9 cellular contexts compared by ENCODE assay signal in the genomic region with DNA sequence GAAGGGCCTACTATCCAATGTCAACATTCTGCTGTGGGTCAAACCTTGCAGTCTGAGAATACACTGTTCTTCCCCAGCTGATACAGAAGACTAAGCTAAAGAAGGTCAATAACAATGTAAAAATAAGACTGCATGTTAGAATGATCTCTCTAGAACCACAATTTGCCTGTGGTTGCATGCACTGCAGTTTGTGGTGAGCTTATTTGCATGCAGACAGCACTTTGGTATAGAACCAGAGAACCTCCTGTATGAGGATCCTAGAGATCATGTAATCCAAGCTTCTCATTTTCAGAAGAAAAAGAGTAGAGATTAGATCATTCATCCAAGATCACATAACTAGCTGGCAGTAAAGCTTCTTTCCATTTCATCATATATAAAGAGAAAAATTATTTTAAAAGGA. TPM values are rescaled to one million over a fixed set of nuclear protein-coding genes. Genes with fewer than 3 reads are reported as not detected.
DNase-seq lines count a peak whose midpoint lies in the region; ATAC-seq and TF ChIP-seq lines count a peak whose summit lies in the region.
"Had no signal": no experiment of that assay in that cellular context is flagged by ENCODE, and none has a peak within 500 bp of the region (broad histone marks: within the 10 kb centered on the region; RNA-seq: fewer than 3 reads in every experiment).

No MANE protein-coding gene starts in this region.

- no peak overlapping the region for H3K27ac ChIP-seq in testis
- H3K27ac ChIP-seq: RWPE1 had no signal

- no peak for TF ChIP-seq POLR2A in testis (IDR thresholded peaks at IDR 0.05)

- no TSS peak for BruUV-seq in MCF 10A (replicated peaks; lab: Mats Ljungman, UMichigan)

- CTCF ChIA-PET in MCF 10A (lab: Yijun Ruan, JAX) = no interaction called here

- no peaks in the 10 kb centered on the region for H3K27me3 ChIP-seq in testis

- H3K36me3 Mint-ChIP-seq in MCF 10A (ENCODE audit: insufficient read depth, unreplicated experiment) = no peaks in the 10 kb centered on the region

- H3K4me3 Mint-ChIP-seq in MCF 10A (ENCODE audit: unreplicated experiment) = no peak overlapping the region

- H3K9me3 ChIP-seq in testis = no peaks in the 10 kb centered on the region

- H3K4me1 Mint-ChIP-seq in MCF 10A (ENCODE audit: insufficient read depth, unreplicated experiment) = no peaks in the 10 kb centered on the region

- no peak overlapping the region for H3K4me3 ChIP-seq in testis

- ATAC-seq in GM18519 (IDR thresholded peaks at IDR 0.05; ENCODE audit: low FRiP score, unreplicated experiment) = peak; percentile 96
- ATAC-seq in GM21447 (IDR thresholded peaks at IDR 0.05; ENCODE audit: unreplicated experiment) = peak; percentile 100
- peak; percentile 99 for ATAC-seq in HG03439 (IDR thresholded peaks at IDR 0.05; ENCODE audit: unreplicated experiment)

- no peaks in the 10 kb centered on the region for H3K36me3 ChIP-seq in testis (ENCODE audit: low read depth, missing control alignments)

- H3K4me1 ChIP-seq in testis = no peaks in the 10 kb centered on the region

- DNase-seq in astrocyte of the hippocampus (ENCODE audit: low read depth, low spot score) = peak; percentile 48
- no peak for DNase-seq in MCF 10A (ENCODE audit: unreplicated experiment)
- DNase-seq in iPS-NIHi11 (ENCODE audit: low spot score) = no peak
- DNase-seq in CD1c-positive myeloid dendritic cell (ENCODE audit: extremely low spot score) = no peak
- no peak for DNase-seq in testis

- no peak overlapping the region for H3K27ac Mint-ChIP-seq in MCF 10A (ENCODE audit: low read depth, unreplicated experiment)

- H3K9me3 Mint-ChIP-seq in MCF 10A (ENCODE audit: unreplicated experiment) = no peaks in the 10 kb centered on the region

- no peaks in the 10 kb centered on the region for H3K27me3 Mint-ChIP-seq in MCF 10A (ENCODE audit: insufficient read depth, unreplicated experiment)

- intact Hi-C loops in MCF 10A (cut with micrococcal nuclease) (no loop called here), testis (cut with DNase I; ENCODE audit: low total_unique reads) (no loop called here)

- TF ChIP-seq CTCF in MCF 10A (IDR thresholded peaks at IDR 0.05; ENCODE audit: unreplicated experiment) (no peak), testis (IDR thresholded peaks at IDR 0.05) (no peak)

- POLR2A ChIA-PET in MCF 10A (lab: Yijun Ruan, JAX) = interaction anchor here (1.2 kb wide), 1 partner anchor 15 kb away, joined by 4 read pairs; no protein-coding TSS in a partner anchor

RNA-seq across cellular contexts. Expression of gene SYNJ1, which starts 15.8 kb away (rescaled TPM):
- total RNA-seq in MCF 10A (2022) (9.4 and 9.7 TPM in 2 replicates), testis (10 to 100 TPM; 20.9 to 22.7 TPM)
- polyA plus RNA-seq in testis (ENCODE audit: insufficient read depth, low read depth, low replicate concordance) = 22.2 TPM

RNA-seq across cellular contexts. Expression of gene PAXBP1, which starts 59.5 kb away (rescaled TPM):
- total RNA-seq in MCF 10A (2022) (33.0 and 39.5 TPM in 2 replicates), testis (10 to 100 TPM; 53.9 to 82.1 TPM)
- 29.7 TPM for polyA plus RNA-seq in testis (ENCODE audit: insufficient read depth, low read depth, low replicate concordance)
